In genomic region chr1:206880310-206880709, GRCh38 we compare ENCODE assay signal across 23 cellular contexts. TPM values are rescaled to one million over a fixed set of nuclear protein-coding genes. Genes with fewer than 3 reads are reported as not detected.
A peak's percentile ranks its signal among the peaks of the same experiment; 100 is the strongest.
DNase-seq lines count a peak whose midpoint lies in the region; ATAC-seq and TF ChIP-seq lines count a peak whose summit lies in the region.
"Had no signal": no experiment of that assay in that cellular context is flagged by ENCODE, and none has a peak within 500 bp of the region (broad histone marks: within the 10 kb centered on the region; RNA-seq: fewer than 3 reads in every experiment).

No MANE protein-coding gene starts in this region.

- peaks cover 3% of the 10 kb centered on the region for H3K36me3 Mint-ChIP-seq in activated T-cell treated with anti-CD3 and anti-CD28 coated beads, Interleukin-2, amount 50 U/mL, for 24 hours (ENCODE audit: low read depth)
- peaks cover 10% of the 10 kb centered on the region for H3K36me3 Mint-ChIP-seq in activated naive CD8-positive, alpha-beta T cell treated with anti-CD3 and anti-CD28 coated beads, Interleukin-2, amount 50 U/mL, for 24 hours (ENCODE audit: low read depth)
- H3K36me3 Mint-ChIP-seq in activated naive CD8-positive, alpha-beta T cell treated with anti-CD3 and anti-CD28 coated beads for 36 hours = peaks cover 2% of the 10 kb centered on the region
- peaks cover 17% of the 10 kb centered on the region for H3K36me3 Mint-ChIP-seq in activated CD8-positive, alpha-beta T cell treated with anti-CD3 and anti-CD28 coated beads, Interleukin-2, amount 10 ng/mL, durations not matched to agents 7 days and 5 days (ENCODE audit: low read depth)
- H3K36me3 Mint-ChIP-seq in osteocyte (ENCODE audit: unreplicated experiment) = no peaks in the 10 kb centered on the region

- peaks cover 24% of the 10 kb centered on the region for H3K9me3 Mint-ChIP-seq in activated T-cell treated with anti-CD3 and anti-CD28 coated beads, Interleukin-2, amount 50 U/mL, for 24 hours
- H3K9me3 Mint-ChIP-seq in activated naive CD8-positive, alpha-beta T cell treated with anti-CD3 and anti-CD28 coated beads, Interleukin-2, amount 50 U/mL, for 24 hours = peaks cover 29% of the 10 kb centered on the region
- H3K9me3 Mint-ChIP-seq in activated naive CD8-positive, alpha-beta T cell treated with anti-CD3 and anti-CD28 coated beads for 36 hours = peaks cover 14% of the 10 kb centered on the region
- peaks cover 25% of the 10 kb centered on the region for H3K9me3 Mint-ChIP-seq in activated CD8-positive, alpha-beta T cell treated with anti-CD3 and anti-CD28 coated beads, Interleukin-2, amount 10 ng/mL, durations not matched to agents 7 days and 5 days (ENCODE audit: insufficient read depth)
- peaks cover 25% of the 10 kb centered on the region for H3K9me3 Mint-ChIP-seq in osteocyte (ENCODE audit: unreplicated experiment)

- peak overlapping the region; percentile 36 for H3K27ac Mint-ChIP-seq in activated T-cell treated with anti-CD3 and anti-CD28 coated beads, Interleukin-2, amount 50 U/mL, for 24 hours
- H3K27ac Mint-ChIP-seq in activated naive CD8-positive, alpha-beta T cell treated with anti-CD3 and anti-CD28 coated beads, Interleukin-2, amount 50 U/mL, for 24 hours = no peak overlapping the region
- no peak overlapping the region for H3K27ac Mint-ChIP-seq in activated naive CD8-positive, alpha-beta T cell treated with anti-CD3 and anti-CD28 coated beads for 36 hours
- no peak overlapping the region for H3K27ac Mint-ChIP-seq in activated CD8-positive, alpha-beta T cell treated with anti-CD3 and anti-CD28 coated beads, Interleukin-2, amount 10 ng/mL, durations not matched to agents 7 days and 5 days
- no peak overlapping the region for H3K27ac Mint-ChIP-seq in osteocyte (ENCODE audit: unreplicated experiment)
- H3K27ac Mint-ChIP-seq: CD4-positive, CD25-positive, alpha-beta regulatory T cell; CD8-positive, alpha-beta memory T cell; H9 had no signal

- no peak overlapping the region for H3K4me3 Mint-ChIP-seq in activated T-cell treated with anti-CD3 and anti-CD28 coated beads, Interleukin-2, amount 50 U/mL, for 24 hours
- H3K4me3 Mint-ChIP-seq in activated naive CD8-positive, alpha-beta T cell treated with anti-CD3 and anti-CD28 coated beads, Interleukin-2, amount 50 U/mL, for 24 hours = no peak overlapping the region
- H3K4me3 Mint-ChIP-seq in activated naive CD8-positive, alpha-beta T cell treated with anti-CD3 and anti-CD28 coated beads for 36 hours = no peak overlapping the region
- H3K4me3 Mint-ChIP-seq in activated CD8-positive, alpha-beta T cell treated with anti-CD3 and anti-CD28 coated beads, Interleukin-2, amount 10 ng/mL, durations not matched to agents 7 days and 5 days = no peak overlapping the region
- no peak overlapping the region for H3K4me3 Mint-ChIP-seq in osteocyte (ENCODE audit: unreplicated experiment)
- H3K4me3 Mint-ChIP-seq: CD4-positive, CD25-positive, alpha-beta regulatory T cell; CD8-positive, alpha-beta memory T cell; H9 had no signal

- TF ChIP-seq CTCF in osteocyte (IDR thresholded peaks at IDR 0.05) = no peak

- no peak for DNase-seq in activated T-cell treated with anti-CD3 and anti-CD28 coated beads, Interleukin-2, amount 50 U/mL, for 24 hours
- no peak for DNase-seq in activated T-cell treated with anti-CD3 and anti-CD28 coated beads, Interleukin-2, amount 50 U/mL, for 1 hour
- DNase-seq in activated naive CD8-positive, alpha-beta T cell treated with anti-CD3 and anti-CD28 coated beads, Interleukin-2, amount 50 U/mL, for 24 hours = no peak
- DNase-seq in activated naive CD8-positive, alpha-beta T cell treated with anti-CD3 and anti-CD28 coated beads for 36 hours = no peak
- DNase-seq in activated CD8-positive, alpha-beta T cell treated with anti-CD3 and anti-CD28 coated beads, Interleukin-2, amount 10 ng/mL, durations not matched to agents 7 days and 5 days = peak; percentile 4
- DNase-seq in osteocyte (ENCODE audit: extremely low spot score, unreplicated experiment) (peak; percentile 17), NCI-H510A (lab: John Stamatoyannopoulos, UW) (no peak)
- DNase-seq: ACHN; BE2C; C1 segment of cervical spinal cord; CD4-positive, CD25-positive, alpha-beta regulatory T cell; CD8-positive, alpha-beta memory T cell; COR-L47; DMS 273 treated with DMSO at 0.1 percent for 48 hours; DMS53; DND-41; EL; H9 had no signal

- CTCF ChIA-PET in activated CD8-positive, alpha-beta T cell treated with anti-CD3 and anti-CD28 coated beads, Interleukin-2, amount 10 ng/mL, durations not matched to agents 7 days and 5 days (lab: Charles Lee) = interaction anchor here (0.9 to 5.9 kb wide), 6 partner anchors 16 to 145 kb away, joined by 3 to 27 read pairs (median 10); partner anchors contain the start of gene IL20

- ATAC-seq in activated naive CD8-positive, alpha-beta T cell treated with anti-CD3 and anti-CD28 coated beads, Interleukin-2, amount 50 U/mL, for 24 hours = peak; percentile 61
- no peak for ATAC-seq in activated CD8-positive, alpha-beta T cell treated with anti-CD3 and anti-CD28 coated beads, Interleukin-2, amount 10 ng/mL, durations not matched to agents 7 days and 5 days
- ATAC-seq in HG02852 (IDR thresholded peaks at IDR 0.05; ENCODE audit: unreplicated experiment) = no peak
- ATAC-seq: GM12878, HepG2 had no signal

- peaks cover 17% of the 10 kb centered on the region for H3K4me1 Mint-ChIP-seq in activated T-cell treated with anti-CD3 and anti-CD28 coated beads, Interleukin-2, amount 50 U/mL, for 24 hours (ENCODE audit: low read depth)
- peaks cover 4% of the 10 kb centered on the region for H3K4me1 Mint-ChIP-seq in activated naive CD8-positive, alpha-beta T cell treated with anti-CD3 and anti-CD28 coated beads, Interleukin-2, amount 50 U/mL, for 24 hours
- H3K4me1 Mint-ChIP-seq in activated naive CD8-positive, alpha-beta T cell treated with anti-CD3 and anti-CD28 coated beads for 36 hours = peaks cover 1% of the 10 kb centered on the region
- H3K4me1 Mint-ChIP-seq in activated CD8-positive, alpha-beta T cell treated with anti-CD3 and anti-CD28 coated beads, Interleukin-2, amount 10 ng/mL, durations not matched to agents 7 days and 5 days (ENCODE audit: low read depth) = no peaks in the 10 kb centered on the region
- H3K4me1 Mint-ChIP-seq in osteocyte (ENCODE audit: unreplicated experiment) = no peaks in the 10 kb centered on the region
- H3K4me1 Mint-ChIP-seq: CD8-positive, alpha-beta memory T cell; H9 had no signal

- POLR2A ChIA-PET in activated CD8-positive, alpha-beta T cell treated with anti-CD3 and anti-CD28 coated beads, Interleukin-2, amount 10 ng/mL, durations not matched to agents 7 days and 5 days (lab: Charles Lee) = no interaction called here

- H3K27me3 Mint-ChIP-seq in activated T-cell treated with anti-CD3 and anti-CD28 coated beads, Interleukin-2, amount 50 U/mL, for 24 hours = no peaks in the 10 kb centered on the region
- peaks cover 3% of the 10 kb centered on the region for H3K27me3 Mint-ChIP-seq in activated naive CD8-positive, alpha-beta T cell treated with anti-CD3 and anti-CD28 coated beads, Interleukin-2, amount 50 U/mL, for 24 hours
- H3K27me3 Mint-ChIP-seq in activated naive CD8-positive, alpha-beta T cell treated with anti-CD3 and anti-CD28 coated beads for 36 hours = no peaks in the 10 kb centered on the region
- H3K27me3 Mint-ChIP-seq in activated CD8-positive, alpha-beta T cell treated with anti-CD3 and anti-CD28 coated beads, Interleukin-2, amount 10 ng/mL, durations not matched to agents 7 days and 5 days (ENCODE audit: low read depth) = peaks cover 5% of the 10 kb centered on the region
- H3K27me3 Mint-ChIP-seq in osteocyte (ENCODE audit: unreplicated experiment) = peaks cover 11% of the 10 kb centered on the region

RNA-seq across cellular contexts. Expression of gene IL20, which starts 14.9 kb away (rescaled TPM):
- not detected for total RNA-seq in activated naive CD8-positive, alpha-beta T cell treated with anti-CD3 and anti-CD28 coated beads for 36 hours
- total RNA-seq in activated CD8-positive, alpha-beta T cell treated with anti-CD3 and anti-CD28 coated beads, Interleukin-2, amount 10 ng/mL, durations not matched to agents 7 days and 5 days = not detected
- total RNA-seq in osteocyte = not detected in 2 replicates
- total RNA-seq: CD4-positive, CD25-positive, alpha-beta regulatory T cell; CD8-positive, alpha-beta memory T cell; G401; H1; H9; HepG2 had no signal

RNA-seq across cellular contexts. Expression of gene IL24, which starts 16.9 kb away (rescaled TPM):
- total RNA-seq in activated naive CD8-positive, alpha-beta T cell treated with anti-CD3 and anti-CD28 coated beads for 36 hours = under 1 TPM; 0.54 to 0.72 TPM
- total RNA-seq in activated CD8-positive, alpha-beta T cell treated with anti-CD3 and anti-CD28 coated beads, Interleukin-2, amount 10 ng/mL, durations not matched to agents 7 days and 5 days = not detected
- not detected in 2 replicates for total RNA-seq in osteocyte
- total RNA-seq: CD4-positive, CD25-positive, alpha-beta regulatory T cell; G401; H1; H9; HepG2 had no signal

RNA-seq across cellular contexts. Expression of gene FCMR, which starts 41.4 kb away (rescaled TPM):
- 10 to 100 TPM; 42.9 to 45.5 TPM for total RNA-seq in activated naive CD8-positive, alpha-beta T cell treated with anti-CD3 and anti-CD28 coated beads for 36 hours
- total RNA-seq in activated CD8-positive, alpha-beta T cell treated with anti-CD3 and anti-CD28 coated beads, Interleukin-2, amount 10 ng/mL, durations not matched to agents 7 days and 5 days = 10 to 100 TPM; 51.5 to 56.8 TPM
- not detected in 2 replicates for total RNA-seq in osteocyte
- total RNA-seq: G401, H1, H9, HepG2 had no signal

Comparison
In these comparisons a context has a peak if more than half of its experiments do, and no peak if none do; other contexts are left out.
1. DNase-seq: peak in activated CD8-positive, alpha-beta T cell treated with anti-CD3 and anti-CD28 coated beads, Interleukin-2, amount 10 ng/mL, durations not matched to agents 7 days and 5 days (single experiment) and osteocyte (single experiment); none in activated T-cell treated with anti-CD3 and anti-CD28 coated beads, Interleukin-2, amount 50 U/mL, for 24 hours (single experiment), activated T-cell treated with anti-CD3 and anti-CD28 coated beads, Interleukin-2, amount 50 U/mL, for 1 hour (single experiment), activated naive CD8-positive, alpha-beta T cell treated with anti-CD3 and anti-CD28 coated beads, Interleukin-2, amount 50 U/mL, for 24 hours (single experiment), activated naive CD8-positive, alpha-beta T cell treated with anti-CD3 and anti-CD28 coated beads for 36 hours (single experiment) and NCI-H510A (single experiment).
2. RNA of gene FCMR, which starts 41.4 kb away (total RNA-seq): 51.5 to 56.8 TPM in activated CD8-positive, alpha-beta T cell treated with anti-CD3 and anti-CD28 coated beads, Interleukin-2, amount 10 ng/mL, durations not matched to agents 7 days and 5 days and 42.9 to 45.5 TPM in activated naive CD8-positive, alpha-beta T cell treated with anti-CD3 and anti-CD28 coated beads for 36 hours; not detected in osteocyte; every median in the first group is over 10 times any median in the second.